In genomic region chr15:51853987-51854386, GRCh38 we compare ENCODE assay signal across 26 cellular contexts. TPM values are rescaled to one million over a fixed set of nuclear protein-coding genes. Genes with fewer than 3 reads are reported as not detected.
DNase-seq lines count a peak whose midpoint lies in the region; ATAC-seq and TF ChIP-seq lines count a peak whose summit lies in the region.
"Had no signal": no experiment of that assay in that cellular context is flagged by ENCODE, and none has a peak within 500 bp of the region (broad histone marks: within the 10 kb centered on the region; RNA-seq: fewer than 3 reads in every experiment).

No MANE protein-coding gene starts in this region.

- no peaks in the 10 kb centered on the region for H3K9me3 Mint-ChIP-seq in H9
- no peaks in the 10 kb centered on the region for H3K9me3 Mint-ChIP-seq in endothelial cell (ENCODE audit: unreplicated experiment)
- H3K9me3 Mint-ChIP-seq: activated CD4-positive, alpha-beta T cell treated with anti-CD3 and anti-CD28 coated beads, Interleukin-2, amount 10 ng/mL, durations not matched to agents 24 days and 14 days; activated naive CD8-positive, alpha-beta T cell treated with anti-CD3 and anti-CD28 coated beads, Interleukin-2, amount 10 ng/mL, durations not matched to agents 7 days and 5 days; central memory CD8-positive, alpha-beta T cell; dendritic cell treated with granulocyte-macrophage colony-stimulating factor and Interleukin-4, amounts not matched to agents 40 ng/mL and 50 ng/mL, for 4 days; IgD-negative memory B cell; nephron had no signal

- H4K20me1 ChIP-seq in H9 (ENCODE audit: control insufficient read depth, insufficient read depth, insufficient read length) (no peaks in the 10 kb centered on the region), Karpas-422 (ENCODE audit: insufficient read depth, low read depth, low read length) (peaks cover 36% of the 10 kb centered on the region)

- no peaks in the 10 kb centered on the region for H3K23me2 ChIP-seq in H9 (ENCODE audit: insufficient read length, low read depth, low read length, poor library complexity, severe bottlenecking)

- H3K4me3 Mint-ChIP-seq in H9 (no peak overlapping the region), endothelial cell (ENCODE audit: unreplicated experiment) (no peak overlapping the region)
- H3K4me3 Mint-ChIP-seq: activated CD4-positive, alpha-beta T cell treated with anti-CD3 and anti-CD28 coated beads, Interleukin-2, amount 10 ng/mL, durations not matched to agents 24 days and 14 days; activated naive CD8-positive, alpha-beta T cell treated with anti-CD3 and anti-CD28 coated beads, Interleukin-2, amount 10 ng/mL, durations not matched to agents 7 days and 5 days; B cell; central memory CD8-positive, alpha-beta T cell; dendritic cell treated with granulocyte-macrophage colony-stimulating factor and Interleukin-4, amounts not matched to agents 40 ng/mL and 50 ng/mL, for 4 days; nephron had no signal

- no peak overlapping the region for H3K14ac ChIP-seq in H9 (ENCODE audit: insufficient read depth, low read length)

- no peak overlapping the region for H3K18ac ChIP-seq in H9 (ENCODE audit: insufficient read length, low read depth, low read length)

- no peak overlapping the region for H2BK15ac ChIP-seq in H9 (ENCODE audit: low read depth, low read length)

- TF ChIP-seq CTCF in AG10803 (conservative IDR thresholded peaks at IDR 0.05; ENCODE audit: low read length) (no peak), H9 (conservative IDR thresholded peaks at IDR 0.05) (no peak), endothelial cell (IDR thresholded peaks at IDR 0.05; ENCODE audit: unreplicated experiment) (no peak), liver (IDR thresholded peaks at IDR 0.05; ENCODE audit: low read depth, low read length, missing input control) (no peak), body of pancreas (IDR thresholded peaks at IDR 0.05) (no peak)

- TF ChIP-seq RAD21 in liver (IDR thresholded peaks at IDR 0.05): peak; percentile 13 to 18

- no peak overlapping the region for H3K23ac ChIP-seq in H9 (ENCODE audit: insufficient read length, low read depth, low read length)

- no peak overlapping the region for H3K9ac ChIP-seq in H9 (ENCODE audit: extremely low read depth, insufficient read length, low read length)
- H3K9ac ChIP-seq in liver (ENCODE audit: low read depth in 1 of 2, low read length in 2 of 2): no peak overlapping the region
- H3K9ac ChIP-seq in Karpas-422 (ENCODE audit: low read length): no peak overlapping the region

- no peak for ATAC-seq in body of pancreas
- ATAC-seq: esophagus mucosa, gastroesophageal sphincter, GM12878, HCT116 had no signal

- no peak overlapping the region for H3K27ac ChIP-seq in H9 (ENCODE audit: insufficient read length, low read depth, low read length)
- H3K27ac ChIP-seq in liver (ENCODE audit: low read depth in 1 of 2, low read length in 2 of 2): peak overlapping the region in 1 of 2 donors; percentile 17
- no peak overlapping the region for H3K27ac ChIP-seq in Karpas-422 (ENCODE audit: low read length)
- no peak overlapping the region for H3K27ac ChIP-seq in body of pancreas
- H3K27ac ChIP-seq: gastroesophageal sphincter, suprapubic skin had no signal

- peak; percentile 68 for DNase-seq in AG10803 (ENCODE audit: low read depth)
- DNase-seq in H9: no peak
- no peak for DNase-seq in endothelial cell (ENCODE audit: low spot score)
- DNase-seq in iPS-NIHi11 (ENCODE audit: low spot score): no peak
- no peak for DNase-seq in cardiac septum (ENCODE audit: low spot score)
- no peak for DNase-seq in Karpas-422
- no peak for DNase-seq in body of pancreas
- DNase-seq: activated CD4-positive, alpha-beta T cell treated with anti-CD3 and anti-CD28 coated beads, Interleukin-2, amount 10 ng/mL, durations not matched to agents 24 days and 14 days; activated effector memory CD4-positive, alpha-beta T cell treated with anti-CD3 and anti-CD28 coated beads, Interleukin-2, amount 50 U/mL, for 16 hours; activated naive CD8-positive, alpha-beta T cell treated with anti-CD3 and anti-CD28 coated beads, Interleukin-2, amount 10 ng/mL, durations not matched to agents 7 days and 5 days; NCI-H1048; NCI-H2107; NCI-H82; stimulated activated naive CD4-positive, alpha-beta T cell treated with Interleukin-2 at 50 U/mL for 16 hours; upper lobe of left lung had no signal

- H2BK120ac ChIP-seq in H9 (ENCODE audit: low read depth, low read length, poor library complexity, severe bottlenecking): no peak overlapping the region

- no peaks in the 10 kb centered on the region for H3K9me2 ChIP-seq in Karpas-422 (replicated peaks; ENCODE audit: insufficient read depth, low read length)

- H2BK20ac ChIP-seq in H9 (ENCODE audit: low read depth, low read length, poor library complexity, severe bottlenecking): no peak overlapping the region

- H4K91ac ChIP-seq in H9 (ENCODE audit: insufficient read length, low read depth, low read length): no peak overlapping the region

- H3K4me2 ChIP-seq in H9 (ENCODE audit: insufficient read depth, insufficient read length, low read length) (no peak overlapping the region), Karpas-422 (ENCODE audit: low read depth, low read length, poor library complexity, severe bottlenecking) (no peak overlapping the region)

- H2BK12ac ChIP-seq in H9 (ENCODE audit: insufficient read length, low read depth, low read length): no peak overlapping the region

- H3K79me2 ChIP-seq in H9 (ENCODE audit: insufficient read depth, low read length): no peaks in the 10 kb centered on the region
- H3K79me2 ChIP-seq in Karpas-422 (ENCODE audit: low read length): no peaks in the 10 kb centered on the region

- H3K4me3 ChIP-seq in AG10803 (ENCODE audit: low read length) (no peak overlapping the region), liver (ENCODE audit: low read depth in 1 of 3, low read length in 3 of 3) (no peak overlapping the region), Karpas-422 (ENCODE audit: low read length) (no peak overlapping the region), body of pancreas (no peak overlapping the region)
- H3K4me3 ChIP-seq: gastroesophageal sphincter, GM12878, suprapubic skin, upper lobe of left lung had no signal

- H3K79me1 ChIP-seq in H9 (ENCODE audit: insufficient read depth, low read depth, low read length, poor library complexity, severe bottlenecking): peaks cover 3% of the 10 kb centered on the region

- no CpG with 5 or more reads among the region's 2 CpGs for WGBS in H9 (ENCODE audit: extremely low coverage, insufficient read length, low lambda C conversion rate)
- WGBS in liver: 52% methylated on average over 2 of the region's 2 CpGs
- WGBS in body of pancreas, 2 donors: 78 to 86% methylated on average over 2 of the region's 2 CpGs

- no peak overlapping the region for H4K5ac ChIP-seq in H9 (ENCODE audit: insufficient read length, low read depth, low read length)

- no peak overlapping the region for H2BK5ac ChIP-seq in H9 (ENCODE audit: insufficient read length, low read length)

- no peak overlapping the region for H3K56ac ChIP-seq in H9 (ENCODE audit: insufficient read length, low read depth, low read length)

- H2AK5ac ChIP-seq in H9 (ENCODE audit: insufficient read length, low read length): no peak overlapping the region

- H3K9me3 ChIP-seq in H9 (ENCODE audit: control insufficient read depth, low read depth, low read length) (no peaks in the 10 kb centered on the region), liver (ENCODE audit: control insufficient read depth in 4 of 4, low read length in 3 of 4) (no peaks in the 10 kb centered on the region), Karpas-422 (ENCODE audit: low read length) (no peaks in the 10 kb centered on the region), body of pancreas (no peaks in the 10 kb centered on the region)
- H3K9me3 ChIP-seq: gastroesophageal sphincter, suprapubic skin, upper lobe of left lung had no signal

- H3T11ph ChIP-seq in H9 (ENCODE audit: low read length): no peak overlapping the region

- H4K8ac ChIP-seq in H9 (replicated peaks; ENCODE audit: insufficient read length, low read depth, low read length): no peak overlapping the region

- no peaks in the 10 kb centered on the region for H3K27me3 ChIP-seq in H9 (ENCODE audit: insufficient read depth, low read length)
- H3K27me3 ChIP-seq in liver (ENCODE audit: control insufficient read depth in 4 of 4, insufficient read depth in 4 of 4, low read length in 3 of 4): no peaks in the 10 kb centered on the region
- no peaks in the 10 kb centered on the region for H3K27me3 ChIP-seq in Karpas-422 (ENCODE audit: low read length)
- no peaks in the 10 kb centered on the region for H3K27me3 ChIP-seq in body of pancreas
- H3K27me3 ChIP-seq: gastroesophageal sphincter, suprapubic skin, upper lobe of left lung had no signal

- H3K4me1 ChIP-seq in H9 (ENCODE audit: insufficient read depth, low read length) (peaks cover 9% of the 10 kb centered on the region; the same call in 1 of the 2 replicates), liver (ENCODE audit: control insufficient read depth in 4 of 4, insufficient read depth in 4 of 4, low read length in 3 of 4) (peaks cover 4 to 16% (median 9%) of the 10 kb centered on the region in 4 donors), Karpas-422 (ENCODE audit: low read length) (peaks cover 7% of the 10 kb centered on the region), body of pancreas (peaks cover 15% of the 10 kb centered on the region)

- H3K36me3 ChIP-seq in liver (ENCODE audit: control insufficient read depth in 4 of 4, insufficient read depth in 3 of 4, low read depth in 1 of 4, low read length in 3 of 4) (no peaks in the 10 kb centered on the region), Karpas-422 (ENCODE audit: insufficient read depth, low read length) (no peaks in the 10 kb centered on the region), body of pancreas (replicated peaks in 1 of 2; ENCODE audit: insufficient read depth in 1 of 2, low read depth in 2 of 2) (no peaks in the 10 kb centered on the region)
- H3K36me3 ChIP-seq: gastroesophageal sphincter, suprapubic skin, upper lobe of left lung had no signal

- TF ChIP-seq POLR2A in body of pancreas (IDR thresholded peaks at IDR 0.05): no peak

- H2AFZ ChIP-seq in H9 (ENCODE audit: low read length): no peak overlapping the region
- no peak overlapping the region for H2AFZ ChIP-seq in Karpas-422 (ENCODE audit: low read length)

- H3K4ac ChIP-seq in H9 (ENCODE audit: low read depth, low read length): no peak overlapping the region

- intact Hi-C loops in cardiac septum (cut with DNase I): no loop called here
- intact Hi-C loops in body of pancreas (cut with DNase I): no loop called here

- H3K27ac Mint-ChIP-seq in H9: peak overlapping the region in 2 of 3 experiments; percentile 11; a peak in 3 of 7 replicates
- peak overlapping the region; percentile 49 for H3K27ac Mint-ChIP-seq in endothelial cell (ENCODE audit: unreplicated experiment)
- H3K27ac Mint-ChIP-seq: activated CD4-positive, alpha-beta T cell treated with anti-CD3 and anti-CD28 coated beads, Interleukin-2, amount 10 ng/mL, durations not matched to agents 24 days and 14 days; activated naive CD8-positive, alpha-beta T cell treated with anti-CD3 and anti-CD28 coated beads, Interleukin-2, amount 10 ng/mL, durations not matched to agents 7 days and 5 days; B cell; dendritic cell treated with granulocyte-macrophage colony-stimulating factor and Interleukin-4, amounts not matched to agents 40 ng/mL and 50 ng/mL, for 4 days; IgD-negative memory B cell; nephron had no signal

- H3K4me1 Mint-ChIP-seq in H9 (peaks cover 34 to 38% of the 10 kb centered on the region in 2 experiments), endothelial cell (ENCODE audit: unreplicated experiment) (peaks cover 6% of the 10 kb centered on the region)

- H3K36me3 Mint-ChIP-seq in H9 (ENCODE audit: insufficient read depth in 1 of 3, low read depth in 3 of 3) (no peaks in the 10 kb centered on the region), endothelial cell (ENCODE audit: low read depth, unreplicated experiment) (peaks cover under 1% of the 10 kb centered on the region)

- no peaks in the 10 kb centered on the region for H3K27me3 Mint-ChIP-seq in H9 (ENCODE audit: low read depth)
- peaks cover 2% of the 10 kb centered on the region for H3K27me3 Mint-ChIP-seq in endothelial cell (ENCODE audit: unreplicated experiment)
- H3K27me3 Mint-ChIP-seq: activated CD4-positive, alpha-beta T cell treated with anti-CD3 and anti-CD28 coated beads, Interleukin-2, amount 10 ng/mL, durations not matched to agents 24 days and 14 days; activated naive CD8-positive, alpha-beta T cell treated with anti-CD3 and anti-CD28 coated beads, Interleukin-2, amount 10 ng/mL, durations not matched to agents 7 days and 5 days; B cell; central memory CD8-positive, alpha-beta T cell; dendritic cell treated with granulocyte-macrophage colony-stimulating factor and Interleukin-4, amounts not matched to agents 40 ng/mL and 50 ng/mL, for 4 days; IgD-negative memory B cell had no signal

RNA-seq across cellular contexts. Expression of gene TMOD3, which starts 24.5 kb away (rescaled TPM):
- 24.7 and 30.2 TPM in 2 replicates for total RNA-seq in H9 (2021)
- 51.0 TPM for total RNA-seq in endothelial cell (ENCODE audit: unreplicated experiment)
- 10 to 100 TPM; 16.0 to 23.9 TPM for total RNA-seq in liver
- 10 to 100 TPM in 1 of 2 donors, 1 to 10 TPM in 1; 7.2 to 12.1 TPM for polyA plus RNA-seq in liver
- total RNA-seq in cardiac septum: 17.4 TPM
- 6.9 and 13.7 TPM in 2 replicates for total RNA-seq in Karpas-422 (2014; rRNA removed; shearing (Covaris generic); ENCODE audit: low replicate concordance)
- total RNA-seq in body of pancreas: 10 to 100 TPM in 1 of 2 donors, 1 to 10 TPM in 1; 9.2 to 11.2 TPM
